ENCODE assay signal across 8 cellular contexts in the genomic region with DNA sequence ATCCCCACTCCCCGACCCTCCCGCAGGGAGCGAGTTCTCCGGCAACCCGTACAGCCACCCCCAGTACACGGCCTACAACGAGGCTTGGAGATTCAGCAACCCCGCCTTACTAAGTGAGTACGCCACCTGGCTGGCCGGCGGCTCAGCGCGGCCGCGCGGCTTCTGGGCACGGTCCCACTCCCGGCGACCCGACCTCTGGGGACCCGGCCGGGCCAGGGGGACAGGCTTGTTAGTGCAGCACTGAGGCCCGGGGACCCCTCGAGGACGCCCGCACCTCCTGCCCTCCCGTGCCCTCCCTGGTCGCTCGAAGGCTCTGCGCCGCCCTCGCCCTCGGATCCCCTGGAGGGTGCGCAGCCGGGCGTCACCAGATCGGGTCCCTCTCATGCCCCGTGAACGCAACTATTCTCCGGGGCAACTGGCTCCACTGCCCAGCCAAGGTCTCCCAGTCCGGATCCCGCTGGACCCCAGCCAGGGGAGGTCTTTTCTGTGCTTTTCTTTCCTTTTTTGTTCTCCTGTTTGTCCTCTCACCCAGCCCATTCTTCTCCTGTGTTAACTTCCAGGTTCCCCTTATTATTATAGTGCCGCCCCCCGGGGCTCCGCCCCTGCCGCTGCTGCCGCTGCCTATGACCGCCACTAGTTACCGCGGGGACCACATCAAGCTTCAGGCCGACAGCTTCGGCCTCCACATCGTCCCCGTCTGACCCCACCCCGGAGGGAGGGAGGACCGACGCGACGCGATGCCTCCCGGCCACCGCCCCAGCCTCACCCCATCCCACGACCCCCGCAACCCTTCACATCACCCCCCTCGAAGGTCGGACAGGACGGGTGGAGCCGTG.
DNase-seq lines count a peak whose midpoint lies in the region; TF ChIP-seq lines count a peak whose summit lies in the region.

No MANE protein-coding gene starts in this region.

- peaks cover 30% of the 10 kb centered on the region for H3K4me1 ChIP-seq in CD8-positive, alpha-beta memory T cell (ENCODE audit: insufficient read depth, low read length)
- H3K4me1 ChIP-seq in KMS-11 (ENCODE audit: low read depth, poor library complexity, severe bottlenecking) (peaks cover 4% of the 10 kb centered on the region), cardiac muscle cell (ENCODE audit: low read depth) (no peaks in the 10 kb centered on the region), rectal smooth muscle tissue (ENCODE audit: control insufficient read depth, insufficient read depth, low read length) (no peaks in the 10 kb centered on the region)

- H3K4me3 Mint-ChIP-seq in CD8-positive, alpha-beta memory T cell = peak overlapping the region; percentile 78 to 89 (median 82)

- H3K27ac ChIP-seq in CD8-positive, alpha-beta memory T cell (ENCODE audit: low read depth, low read length) = no peak overlapping the region
- no peak overlapping the region for H3K27ac ChIP-seq in KMS-11
- no peak overlapping the region for H3K27ac ChIP-seq in cardiac muscle cell
- H3K27ac ChIP-seq in rectal smooth muscle tissue (ENCODE audit: low read depth, low read length) = no peak overlapping the region

- H3K79me2 ChIP-seq in KMS-11 (ENCODE audit: insufficient read depth, low read depth) = no peaks in the 10 kb centered on the region

- peak in 1 of 5 donors; percentile 23 for DNase-seq in CD8-positive, alpha-beta memory T cell
- peak; percentile 70 for DNase-seq in activated CD8-positive, alpha-beta memory T cell treated with anti-CD3 and anti-CD28 coated beads for 24 hours
- DNase-seq in cardiac muscle cell (ENCODE audit: low read depth in 1 of 2, low spot score in 1 of 2) (peak in 1 of 2 donors; percentile 68), NK-92 (lab: John Stamatoyannopoulos, UW; ENCODE audit: unreplicated experiment) (no peak), RKO (ENCODE audit: low spot score) (no peak), GOT3 (lab: John Stamatoyannopoulos, UW) (no peak)

- H3K27me3 Mint-ChIP-seq in CD8-positive, alpha-beta memory T cell = peaks cover 55 to 76% of the 10 kb centered on the region in 2 donors

- no peak for TF ChIP-seq CTCF in KMS-11 (conservative IDR thresholded peaks at IDR 0.05; ENCODE audit: low read depth, low read length)
- peak; percentile 11 for TF ChIP-seq CTCF in cardiac muscle cell (IDR thresholded peaks at IDR 0.05; ENCODE audit: low read depth, low read length)

- H3K27ac Mint-ChIP-seq in CD8-positive, alpha-beta memory T cell = no peak overlapping the region

- H2AFZ ChIP-seq in KMS-11 (ENCODE audit: low read depth) = peak overlapping the region; percentile 82

- no peaks in the 10 kb centered on the region for H4K20me1 ChIP-seq in KMS-11 (ENCODE audit: insufficient read depth)

- POLR2A ChIA-PET in CD8-positive, alpha-beta memory T cell (lab: Charles Lee) = no interaction called here

- H3K27me3 ChIP-seq in CD8-positive, alpha-beta memory T cell (ENCODE audit: insufficient read depth, low read length, poor library complexity, severe bottlenecking) = peaks cover 55% of the 10 kb centered on the region
- H3K27me3 ChIP-seq in KMS-11 (ENCODE audit: insufficient read depth, low read depth) (peaks cover 38% of the 10 kb centered on the region; the same call in 1 of the 2 replicates), cardiac muscle cell (peaks cover 100% of the 10 kb centered on the region), rectal smooth muscle tissue (ENCODE audit: control insufficient read depth, insufficient read depth, low read length) (peaks cover 50% of the 10 kb centered on the region)

- H3K4me3 ChIP-seq in CD8-positive, alpha-beta memory T cell (ENCODE audit: low read length) = peak overlapping the region; percentile 56
- H3K4me3 ChIP-seq in KMS-11 (IDR thresholded peaks at IDR 0.05; ENCODE audit: insufficient read depth, low read depth, low read length) (no peak overlapping the region), cardiac muscle cell (peak overlapping the region; percentile 37), rectal smooth muscle tissue (ENCODE audit: low read length) (peak overlapping the region; percentile 35)

- peaks cover 24 to 49% (median 33%) of the 10 kb centered on the region in 3 donors for H3K4me1 Mint-ChIP-seq in CD8-positive, alpha-beta memory T cell

- no peaks in the 10 kb centered on the region for H3K9me3 ChIP-seq in CD8-positive, alpha-beta memory T cell (ENCODE audit: low read length)
- H3K9me3 ChIP-seq in cardiac muscle cell (ENCODE audit: low read depth) = no peaks in the 10 kb centered on the region

- CTCF ChIA-PET in CD8-positive, alpha-beta memory T cell (lab: Charles Lee) = no interaction called here

- no peak overlapping the region for H3K9ac ChIP-seq in KMS-11
- no peak overlapping the region for H3K9ac ChIP-seq in rectal smooth muscle tissue (ENCODE audit: low read length)

- peaks cover 0 to 4% (median 0%) of the 10 kb centered on the region in 3 donors for H3K36me3 Mint-ChIP-seq in CD8-positive, alpha-beta memory T cell

- no peaks in the 10 kb centered on the region for H3K36me3 ChIP-seq in CD8-positive, alpha-beta memory T cell (ENCODE audit: insufficient read depth, low read length)
- no peaks in the 10 kb centered on the region for H3K36me3 ChIP-seq in KMS-11 (ENCODE audit: insufficient read depth)
- no peaks in the 10 kb centered on the region for H3K36me3 ChIP-seq in cardiac muscle cell
- H3K36me3 ChIP-seq in rectal smooth muscle tissue (ENCODE audit: control insufficient read depth, insufficient read depth, low read length) = no peaks in the 10 kb centered on the region

- H3K4me2 ChIP-seq in KMS-11 = peak overlapping the region; percentile 96

- peaks cover 0 to 2% (median 0%) of the 10 kb centered on the region in 5 donors for H3K9me3 Mint-ChIP-seq in CD8-positive, alpha-beta memory T cell
